ENCODE assay signal across 26 cellular contexts in genomic region chr5:161889971-161890370, GRCh38. TPM values are rescaled to one million over a fixed set of nuclear protein-coding genes. Genes with fewer than 3 reads are reported as not detected.
"Had no signal": no experiment of that assay in that cellular context is flagged by ENCODE, and none has a peak within 500 bp of the region (broad histone marks: within the 10 kb centered on the region; RNA-seq: fewer than 3 reads in every experiment).

No MANE protein-coding gene starts in this region.

- H3K9me3 ChIP-seq: mucosa of descending colon, neutrophil, pancreas, upper lobe of right lung had no signal

- H3K4me1 ChIP-seq: pancreas, upper lobe of right lung had no signal

- H3K4me3 ChIP-seq: dorsolateral prefrontal cortex, mucosa of descending colon, pancreas, upper lobe of right lung had no signal

- FAIRE-seq: colon, pancreas had no signal

- H3K27ac Mint-ChIP-seq: activated CD4-positive, alpha-beta T cell treated with anti-CD3 and anti-CD28 coated beads, Interleukin-2, amount 10 ng/mL, durations not matched to agents 7 days and 5 days; activated CD8-positive, alpha-beta T cell treated with anti-CD3 and anti-CD28 coated beads, Interleukin-2, amount 10 ng/mL, durations not matched to agents 7 days and 5 days; activated T-cell treated with anti-CD3 and anti-CD28 coated beads, Interleukin-2, amount 50 U/mL, for 24 hours; activated T-helper 2 cell treated with anti-CD3 and anti-CD28 coated beads, Interferon-gamma antibody, Interleukin-2, Interleukin-4, amounts not matched to agents 10 μg/mL and 5 μg/mL and 100 μg/mL, durations not matched to agents 14 hours and 24 hours and 36 hours; brain; memory B cell; naive B cell; stimulated activated naive B cell treated with anti-CD40 and anti-IgM and Interleukin-4, amounts not matched to agents 10 μg/mL and 1 μg/mL and 100 μg/mL, for 72 hours had no signal

- H3K4me1 Mint-ChIP-seq: activated CD4-positive, alpha-beta T cell treated with anti-CD3 and anti-CD28 coated beads, Interleukin-2, amount 10 ng/mL, durations not matched to agents 7 days and 5 days; brain; memory B cell; naive B cell; stimulated activated naive B cell treated with anti-CD40 and anti-IgM and Interleukin-4, amounts not matched to agents 10 μg/mL and 1 μg/mL and 100 μg/mL, for 72 hours had no signal

- H3K36me3 Mint-ChIP-seq: brain; memory B cell; naive B cell; stimulated activated naive B cell treated with anti-CD40 and anti-IgM and Interleukin-4, amounts not matched to agents 10 μg/mL and 1 μg/mL and 100 μg/mL, for 72 hours had no signal

- H3K36me3 ChIP-seq: neutrophil, pancreas, upper lobe of right lung had no signal

- DNase-seq: activated CD4-positive, alpha-beta T cell treated with anti-CD3 and anti-CD28 coated beads, Interleukin-2, amount 10 ng/mL, durations not matched to agents 7 days and 5 days; activated CD8-positive, alpha-beta T cell treated with anti-CD3 and anti-CD28 coated beads, Interleukin-2, amount 10 ng/mL, durations not matched to agents 7 days and 5 days; activated naive CD4-positive, alpha-beta T cell treated with Interleukin-2 at 50 U/mL for 16 hours; activated T-cell treated with anti-CD3 and anti-CD28 coated beads, Interleukin-2, amount 50 U/mL, for 24 hours; central memory CD4-positive, alpha-beta T cell; dorsolateral prefrontal cortex; foreskin fibroblast; hypothalamus; left ventricle myocardium superior; mucosa of descending colon; naive B cell; pancreas; stimulated activated CD4-positive, alpha-beta T cell treated with anti-CD3 and anti-CD28 coated beads, Interleukin-4, amount 100 ng/mL, for 4 hours; stimulated activated naive B cell treated with anti-CD40 and anti-IgM and Interleukin-4, amounts not matched to agents 10 μg/mL and 1 μg/mL and 100 μg/mL, for 72 hours; T-helper 1 cell; T-helper 9 cell; upper lobe of right lung had no signal

- H3K27me3 ChIP-seq: dorsolateral prefrontal cortex, neutrophil, pancreas, upper lobe of right lung had no signal

- H3K27me3 Mint-ChIP-seq: activated CD4-positive, alpha-beta T cell treated with anti-CD3 and anti-CD28 coated beads, Interleukin-2, amount 10 ng/mL, durations not matched to agents 7 days and 5 days; activated T-cell treated with anti-CD3 and anti-CD28 coated beads, Interleukin-2, amount 50 U/mL, for 24 hours; brain; memory B cell; naive B cell; stimulated activated naive B cell treated with anti-CD40 and anti-IgM and Interleukin-4, amounts not matched to agents 10 μg/mL and 1 μg/mL and 100 μg/mL, for 72 hours had no signal

- H3K4me3 Mint-ChIP-seq: activated CD4-positive, alpha-beta T cell treated with anti-CD3 and anti-CD28 coated beads, Interleukin-2, amount 10 ng/mL, durations not matched to agents 7 days and 5 days; activated CD8-positive, alpha-beta T cell treated with anti-CD3 and anti-CD28 coated beads, Interleukin-2, amount 10 ng/mL, durations not matched to agents 7 days and 5 days; activated T-cell treated with anti-CD3 and anti-CD28 coated beads, Interleukin-2, amount 50 U/mL, for 24 hours; brain; memory B cell; naive B cell; stimulated activated naive B cell treated with anti-CD40 and anti-IgM and Interleukin-4, amounts not matched to agents 10 μg/mL and 1 μg/mL and 100 μg/mL, for 72 hours had no signal

- H3K9me3 Mint-ChIP-seq: activated CD4-positive, alpha-beta T cell treated with anti-CD3 and anti-CD28 coated beads, Interleukin-2, amount 10 ng/mL, durations not matched to agents 7 days and 5 days; activated T-helper 2 cell treated with anti-CD3 and anti-CD28 coated beads, Interferon-gamma antibody, Interleukin-2, Interleukin-4, amounts not matched to agents 10 μg/mL and 5 μg/mL and 100 μg/mL, durations not matched to agents 14 hours and 24 hours and 36 hours; brain; naive B cell had no signal

- ATAC-seq: activated CD4-positive, CD25-positive, alpha-beta regulatory T cell treated with anti-CD3 and anti-CD28 coated beads, Interleukin-2, amount 50 U/mL, for 24 hours; activated CD8-positive, alpha-beta T cell treated with anti-CD3 and anti-CD28 coated beads, Interleukin-2, amount 10 ng/mL, durations not matched to agents 7 days and 5 days; left ventricle myocardium superior; mucosa of descending colon; pancreas; sciatic nerve; stimulated activated naive B cell treated with anti-CD40 and anti-IgM and Interleukin-4, amounts not matched to agents 10 μg/mL and 1 μg/mL and 100 μg/mL, for 72 hours; upper lobe of right lung had no signal

- H3K27ac ChIP-seq: epithelial cell of prostate, neutrophil, pancreas, upper lobe of right lung had no signal

RNA-seq across cellular contexts. Expression of gene GABRA1, which starts 42.1 kb away (rescaled TPM):
- total RNA-seq: activated CD4-positive, alpha-beta T cell treated with anti-CD3 and anti-CD28 coated beads, Interleukin-2, amount 10 ng/mL, durations not matched to agents 7 days and 5 days; activated CD8-positive, alpha-beta T cell treated with anti-CD3 and anti-CD28 coated beads, Interleukin-2, amount 10 ng/mL, durations not matched to agents 7 days and 5 days; activated T-helper 2 cell treated with anti-CD3 and anti-CD28 coated beads, Interferon-gamma antibody, Interleukin-2, Interleukin-4, amounts not matched to agents 10 μg/mL and 5 μg/mL and 100 μg/mL, durations not matched to agents 14 hours and 24 hours and 36 hours; kidney epithelial cell; left ventricle myocardium superior; mucosa of descending colon; sciatic nerve; upper lobe of right lung had no signal
